In genomic region chrX:96889726-96890125, GRCh38 we compare ENCODE assay signal across 27 cellular contexts. TPM values are rescaled to one million over a fixed set of nuclear protein-coding genes. Genes with fewer than 3 reads are reported as not detected.
DNase-seq lines count a peak whose midpoint lies in the region; FAIRE-seq and TF ChIP-seq lines count a peak whose summit lies in the region.
"Had no signal": no experiment of that assay in that cellular context is flagged by ENCODE, and none has a peak within 500 bp of the region (broad histone marks: within the 10 kb centered on the region; RNA-seq: fewer than 3 reads in every experiment).

No MANE protein-coding gene starts in this region.

- no peaks in the 10 kb centered on the region for H3K36me3 ChIP-seq in brain microvascular endothelial cell (replicated peaks)
- H3K36me3 ChIP-seq in small intestine (ENCODE audit: control insufficient read depth in 2 of 2, insufficient read depth in 2 of 2, low read length in 2 of 2) = no peaks in the 10 kb centered on the region
- H3K36me3 ChIP-seq: sigmoid colon, thoracic aorta had no signal

- no peak overlapping the region for H3K4me3 Mint-ChIP-seq in immature natural killer cell
- no peak overlapping the region for H3K4me3 Mint-ChIP-seq in activated CD4-positive, alpha-beta memory T cell treated with anti-CD3 and anti-CD28 coated beads for 36 hours
- H3K4me3 Mint-ChIP-seq: activated T-cell treated with anti-CD3 and anti-CD28 coated beads, Interleukin-2, amount 50 U/mL, for 4 hours; brain; CD8-positive, alpha-beta T cell; stimulated activated naive CD8-positive, alpha-beta T cell treated with anti-CD3 and anti-CD28 coated beads, Interleukin-15, Interleukin-2, amounts not matched to agents 100 ng/mL and 50 ng/mL, for 24 hours; T-helper 1 cell treated with Interleukin-12 subunit alpha and Interleukin-12 subunit beta and Interleukin-4 antibody, amounts not matched to agents 30 μg/mL and 1 μg/mL, for 36 hours had no signal

- DNase-seq in NCI-H82 (lab: John Stamatoyannopoulos, UW) = peak; percentile 19
- DNase-seq in NCI-H82 treated with DMSO at 0.1 percent for 48 hours (lab: John Stamatoyannopoulos, UW; ENCODE audit: unreplicated experiment) = no peak
- peak; percentile 9 for DNase-seq in brain microvascular endothelial cell
- DNase-seq in islet precursor cell = peak; percentile 66
- peak; percentile 1 for DNase-seq in small intestine
- DNase-seq in immature natural killer cell = no peak
- no peak for DNase-seq in activated CD4-positive, alpha-beta memory T cell treated with anti-CD3 and anti-CD28 coated beads for 36 hours
- no peak for DNase-seq in SHP77 treated with DMSO at 0.1 percent for 48 hours (lab: John Stamatoyannopoulos, UW)
- DNase-seq: 8988T; activated T-cell treated with anti-CD3 and anti-CD28 coated beads, Interleukin-2, amount 50 U/mL, for 4 hours; CD8-positive, alpha-beta T cell; effector memory CD4-positive, alpha-beta T cell; NCI-H1417 treated with DMSO at 0.1 percent for 48 hours; NCI-H2081 treated with DMSO at 0.1 percent for 48 hours; NCI-H446 treated with DMSO at 0.1 percent for 48 hours; posterior cingulate gyrus; sigmoid colon; SK-N-SH; stimulated activated CD4-positive, alpha-beta T cell treated with anti-CD3 and anti-CD28 coated beads, Interleukin-15, amount 100 ng/mL, for 24 hours had no signal

- intact Hi-C loops in activated CD4-positive, alpha-beta memory T cell treated with anti-CD3 and anti-CD28 coated beads for 36 hours (cut with micrococcal nuclease) = no loop called here

- POLR2A ChIA-PET in activated CD4-positive, alpha-beta memory T cell treated with anti-CD3 and anti-CD28 coated beads for 36 hours (lab: Charles Lee) = no interaction called here

- H3K4me3 ChIP-seq in brain microvascular endothelial cell (ENCODE audit: low read depth, low read length) (no peak overlapping the region), small intestine (ENCODE audit: low read depth in 1 of 2, low read length in 2 of 2) (no peak overlapping the region)
- H3K4me3 ChIP-seq: sigmoid colon, thoracic aorta had no signal

- H3K27ac ChIP-seq in brain microvascular endothelial cell (no peak overlapping the region), small intestine (ENCODE audit: low read depth in 1 of 2, low read length in 1 of 2) (no peak overlapping the region)
- H3K27ac ChIP-seq: sigmoid colon, thoracic aorta had no signal

- no peak for TF ChIP-seq CTCF in brain microvascular endothelial cell (IDR thresholded peaks at IDR 0.05; ENCODE audit: low read depth, low read length, missing control alignments)

- no peaks in the 10 kb centered on the region for H3K9me3 Mint-ChIP-seq in immature natural killer cell
- no peaks in the 10 kb centered on the region for H3K9me3 Mint-ChIP-seq in activated CD4-positive, alpha-beta memory T cell treated with anti-CD3 and anti-CD28 coated beads for 36 hours
- H3K9me3 Mint-ChIP-seq: activated T-cell treated with anti-CD3 and anti-CD28 coated beads, Interleukin-2, amount 50 U/mL, for 4 hours; CD8-positive, alpha-beta T cell; stimulated activated naive CD8-positive, alpha-beta T cell treated with anti-CD3 and anti-CD28 coated beads, Interleukin-15, Interleukin-2, amounts not matched to agents 100 ng/mL and 50 ng/mL, for 24 hours; T-helper 1 cell treated with Interleukin-12 subunit alpha and Interleukin-12 subunit beta and Interleukin-4 antibody, amounts not matched to agents 30 μg/mL and 1 μg/mL, for 36 hours had no signal

- no peaks in the 10 kb centered on the region for H3K36me3 Mint-ChIP-seq in immature natural killer cell
- peaks cover 1% of the 10 kb centered on the region for H3K36me3 Mint-ChIP-seq in activated CD4-positive, alpha-beta memory T cell treated with anti-CD3 and anti-CD28 coated beads for 36 hours
- H3K36me3 Mint-ChIP-seq: brain; CD8-positive, alpha-beta T cell had no signal

- H3K27me3 Mint-ChIP-seq in immature natural killer cell (ENCODE audit: low read depth in 3 of 3) = peaks cover 0 to 3% (median 0%) of the 10 kb centered on the region in 3 donors
- no peaks in the 10 kb centered on the region for H3K27me3 Mint-ChIP-seq in activated CD4-positive, alpha-beta memory T cell treated with anti-CD3 and anti-CD28 coated beads for 36 hours
- H3K27me3 Mint-ChIP-seq: brain; stimulated activated naive CD8-positive, alpha-beta T cell treated with anti-CD3 and anti-CD28 coated beads, Interleukin-15, Interleukin-2, amounts not matched to agents 100 ng/mL and 50 ng/mL, for 24 hours had no signal

- no peaks in the 10 kb centered on the region for H3K9me3 ChIP-seq in small intestine (ENCODE audit: control insufficient read depth, low read depth)
- H3K9me3 ChIP-seq: sigmoid colon, SK-N-SH, thoracic aorta had no signal

- H3K4me1 Mint-ChIP-seq in immature natural killer cell = no peaks in the 10 kb centered on the region
- no peaks in the 10 kb centered on the region for H3K4me1 Mint-ChIP-seq in activated CD4-positive, alpha-beta memory T cell treated with anti-CD3 and anti-CD28 coated beads for 36 hours (ENCODE audit: low read depth)

- H3K27ac Mint-ChIP-seq in immature natural killer cell = no peak overlapping the region
- no peak overlapping the region for H3K27ac Mint-ChIP-seq in activated CD4-positive, alpha-beta memory T cell treated with anti-CD3 and anti-CD28 coated beads for 36 hours
- H3K27ac Mint-ChIP-seq: CD8-positive, alpha-beta T cell; stimulated activated naive CD8-positive, alpha-beta T cell treated with anti-CD3 and anti-CD28 coated beads, Interleukin-15, Interleukin-2, amounts not matched to agents 100 ng/mL and 50 ng/mL, for 24 hours; T-helper 1 cell treated with Interleukin-12 subunit alpha and Interleukin-12 subunit beta and Interleukin-4 antibody, amounts not matched to agents 30 μg/mL and 1 μg/mL, for 36 hours had no signal

- H3K4me1 ChIP-seq in small intestine (ENCODE audit: control insufficient read depth in 2 of 2, insufficient read depth in 1 of 2, low read depth in 1 of 2, low read length in 1 of 2) = no peaks in the 10 kb centered on the region

- no peaks in the 10 kb centered on the region for H3K27me3 ChIP-seq in brain microvascular endothelial cell (replicated peaks)
- H3K27me3 ChIP-seq in small intestine (ENCODE audit: control insufficient read depth in 2 of 2, insufficient read depth in 2 of 2, low read length in 2 of 2) = no peaks in the 10 kb centered on the region
- H3K27me3 ChIP-seq: sigmoid colon had no signal

- 71 to 84% (median 79%) methylated on average over 1 of the region's 1 CpG for WGBS in small intestine, 3 donors

- FAIRE-seq in small intestine (lab: Jason Lieb, UNC) = no peak
- FAIRE-seq: G401.6, H1, keratinocyte, TTC549 had no signal

- in situ Hi-C loops in brain microvascular endothelial cell (cut with HindIII; ENCODE audit: low pct_ligation_motif_present, low sequenced_read_pairs) = no loop called here

- CTCF ChIA-PET in activated CD4-positive, alpha-beta memory T cell treated with anti-CD3 and anti-CD28 coated beads for 36 hours (lab: Charles Lee) = no interaction called here

RNA-seq across cellular contexts. Expression of gene RPA4, which starts 6.0 kb away (rescaled TPM):
- polyA plus RNA-seq in small intestine (under 1 TPM in 1 of 3 donors, not detected in 2; 0.12 TPM), immature natural killer cell (under 1 TPM in 1 of 3 donors, not detected in 2; 0.49 TPM)
- total RNA-seq in activated CD4-positive, alpha-beta memory T cell treated with anti-CD3 and anti-CD28 coated beads for 36 hours = under 1 TPM; 0.40 to 0.48 TPM
- total RNA-seq: CD8-positive, alpha-beta T cell had no signal

Comparison
In these comparisons a context has a peak if more than half of its experiments do, and no peak if none do; other contexts are left out.
1. DNase-seq: peak in NCI-H82 (single experiment), brain microvascular endothelial cell (single experiment), islet precursor cell (single experiment) and small intestine (single experiment); none in NCI-H82 treated with DMSO at 0.1 percent for 48 hours (single experiment), immature natural killer cell (0 of 3), activated CD4-positive, alpha-beta memory T cell treated with anti-CD3 and anti-CD28 coated beads for 36 hours (single experiment) and SHP77 treated with DMSO at 0.1 percent for 48 hours (single experiment).